2 cellular contexts compared by ENCODE assay signal in the genomic region with DNA sequence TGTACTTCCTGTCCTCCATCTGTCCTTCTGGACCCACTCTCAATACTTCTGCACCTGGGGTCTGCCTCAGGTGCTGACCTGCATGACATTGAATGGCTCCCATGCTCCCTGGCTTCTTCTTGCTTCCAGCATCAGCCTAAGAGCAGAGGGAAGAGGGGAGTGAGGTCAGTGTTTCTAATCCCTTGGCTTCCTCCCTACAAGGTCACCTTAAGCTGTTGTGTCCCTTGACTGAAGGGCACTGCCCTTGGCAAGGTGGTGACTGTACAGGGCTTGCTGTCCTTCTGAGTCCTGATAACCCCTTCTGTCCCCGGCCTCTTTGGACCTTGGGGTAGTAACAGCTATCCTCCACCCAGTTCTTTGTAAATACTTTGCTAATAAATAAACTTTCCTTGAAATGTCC.
TF ChIP-seq lines count a peak whose summit lies in the region.

No MANE protein-coding gene starts in this region.

TF ChIP-seq in GM12891, 5 proteins besides CTCF, POLR2A, EP300 and RAD21:
- no peak for TF ChIP-seq POLR2AphosphoS5 (IDR thresholded peaks at IDR 0.05; ENCODE audit: low read depth, low read length)
- no peak for TF ChIP-seq POU2F2 (IDR thresholded peaks at IDR 0.05; ENCODE audit: low read depth, low read length)
- TF ChIP-seq SPI1 (IDR thresholded peaks at IDR 0.05; ENCODE audit: low read depth, low read length), result no peak
- TF ChIP-seq PAX5 (IDR thresholded peaks at IDR 0.05; ENCODE audit: insufficient read depth, low read length, severe bottlenecking), result no peak
- TF ChIP-seq TAF1 (IDR thresholded peaks at IDR 0.05; ENCODE audit: low read depth, low read length), result no peak
TF ChIP-seq in GM12891: peak in this region for 0.

TF ChIP-seq in GM12878, 131 proteins besides CTCF, POLR2A, EP300 and RAD21:
- TF ChIP-seq EZH2 (IDR thresholded peaks at IDR 0.05; ENCODE audit: borderline replicate concordance, control insufficient read depth, low read depth, low read length), result no peak
- TF ChIP-seq IRF4 (IDR thresholded peaks at IDR 0.05; ENCODE audit: low read depth, low read length), result no peak
- no peak for TF ChIP-seq RAD51 (IDR thresholded peaks at IDR 0.05)
- TF ChIP-seq CEBPB (IDR thresholded peaks at IDR 0.05; ENCODE audit: borderline replicate concordance in 1 of 2, low read depth in 2 of 2, low read length in 2 of 2), result no peak
- TF ChIP-seq SREBF1 (IDR thresholded peaks at IDR 0.05; ENCODE audit: low read length), result no peak
- no peak for TF ChIP-seq TBL1XR1 (IDR thresholded peaks at IDR 0.05; ENCODE audit: low read depth, low read length)
- TF ChIP-seq BMI1 (IDR thresholded peaks at IDR 0.05; ENCODE audit: borderline replicate concordance), result no peak
- TF ChIP-seq SUZ12 (IDR thresholded peaks at IDR 0.05; ENCODE audit: unreplicated experiment), result no peak
- no peak for TF ChIP-seq MTA3 (IDR thresholded peaks at IDR 0.05; ENCODE audit: borderline replicate concordance, low read length)
- no peak for TF ChIP-seq NR2C2 (IDR thresholded peaks at IDR 0.05; ENCODE audit: borderline replicate concordance, control insufficient read depth, insufficient read length, low read depth)
- no peak for TF ChIP-seq STAT1 (conservative IDR thresholded peaks at IDR 0.05)
- no peak for TF ChIP-seq ETV6 (conservative IDR thresholded peaks at IDR 0.05 in 1 of 2, IDR thresholded peaks at IDR 0.05 in 1 of 2; ENCODE audit: borderline replicate concordance in 1 of 2, low read depth in 1 of 2)
- TF ChIP-seq, protein P1, sequence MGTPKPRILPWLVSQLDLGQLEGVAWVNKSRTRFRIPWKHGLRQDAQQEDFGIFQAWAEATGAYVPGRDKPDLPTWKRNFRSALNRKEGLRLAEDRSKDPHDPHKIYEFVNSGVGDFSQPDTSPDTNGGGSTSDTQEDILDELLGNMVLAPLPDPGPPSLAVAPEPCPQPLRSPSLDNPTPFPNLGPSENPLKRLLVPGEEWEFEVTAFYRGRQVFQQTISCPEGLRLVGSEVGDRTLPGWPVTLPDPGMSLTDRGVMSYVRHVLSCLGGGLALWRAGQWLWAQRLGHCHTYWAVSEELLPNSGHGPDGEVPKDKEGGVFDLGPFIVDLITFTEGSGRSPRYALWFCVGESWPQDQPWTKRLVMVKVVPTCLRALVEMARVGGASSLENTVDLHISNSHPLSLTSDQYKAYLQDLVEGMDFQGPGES (IDR thresholded peaks at IDR 0.05), result no peak
- no peak for TF ChIP-seq POLR2AphosphoS5 (IDR thresholded peaks at IDR 0.05; ENCODE audit: low read length)
- TF ChIP-seq, protein P2, sequence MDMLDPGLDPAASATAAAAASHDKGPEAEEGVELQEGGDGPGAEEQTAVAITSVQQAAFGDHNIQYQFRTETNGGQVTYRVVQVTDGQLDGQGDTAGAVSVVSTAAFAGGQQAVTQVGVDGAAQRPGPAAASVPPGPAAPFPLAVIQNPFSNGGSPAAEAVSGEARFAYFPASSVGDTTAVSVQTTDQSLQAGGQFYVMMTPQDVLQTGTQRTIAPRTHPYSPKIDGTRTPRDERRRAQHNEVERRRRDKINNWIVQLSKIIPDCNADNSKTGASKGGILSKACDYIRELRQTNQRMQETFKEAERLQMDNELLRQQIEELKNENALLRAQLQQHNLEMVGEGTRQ (IDR thresholded peaks at IDR 0.05; ENCODE audit: borderline replicate concordance, low read depth, low read length), result no peak
- TF ChIP-seq YBX1 (IDR thresholded peaks at IDR 0.05), result no peak
- TF ChIP-seq JUND (IDR thresholded peaks at IDR 0.05; ENCODE audit: low read depth, low read length), result no peak
